ENCODE assay signal across 1 cellular context in the genomic region with DNA sequence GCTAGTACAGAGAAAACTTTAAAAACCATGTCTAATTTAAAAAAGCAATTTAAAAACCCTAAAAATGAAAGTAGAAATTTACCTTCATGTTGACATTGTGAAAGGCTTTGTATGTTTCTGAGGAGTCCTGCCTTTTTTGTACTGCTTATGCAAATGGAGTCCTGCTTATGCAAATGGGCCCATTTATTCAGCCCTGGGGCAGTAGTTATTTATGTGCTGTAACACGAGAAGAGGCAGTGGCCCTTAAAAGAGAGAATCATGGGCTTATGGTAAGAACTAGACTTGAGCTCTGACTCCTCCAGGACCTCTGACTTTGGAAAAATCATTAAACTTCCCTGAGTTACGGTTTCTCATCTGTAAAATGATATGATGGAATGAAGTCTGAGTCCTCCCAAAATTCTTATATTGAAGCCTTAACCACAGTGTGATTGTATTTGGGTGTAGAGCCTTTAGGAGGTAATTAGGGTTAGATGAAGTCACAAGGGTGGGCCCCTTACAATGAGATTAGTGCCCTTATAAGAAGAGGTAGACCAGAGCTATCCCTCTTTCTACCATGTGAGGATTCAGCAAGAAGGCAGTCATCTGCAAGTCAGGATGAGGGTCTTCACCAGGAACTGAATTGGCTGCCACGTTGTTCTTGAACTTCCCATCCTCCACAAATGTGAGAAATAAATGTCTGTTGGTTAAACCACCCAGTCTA.
TF ChIP-seq lines count a peak whose summit lies in the region.

No MANE protein-coding gene starts in this region.

TF ChIP-seq in GM23338, 12 proteins besides CTCF, POLR2A, EP300 and RAD21:
- TF ChIP-seq, protein P1, sequence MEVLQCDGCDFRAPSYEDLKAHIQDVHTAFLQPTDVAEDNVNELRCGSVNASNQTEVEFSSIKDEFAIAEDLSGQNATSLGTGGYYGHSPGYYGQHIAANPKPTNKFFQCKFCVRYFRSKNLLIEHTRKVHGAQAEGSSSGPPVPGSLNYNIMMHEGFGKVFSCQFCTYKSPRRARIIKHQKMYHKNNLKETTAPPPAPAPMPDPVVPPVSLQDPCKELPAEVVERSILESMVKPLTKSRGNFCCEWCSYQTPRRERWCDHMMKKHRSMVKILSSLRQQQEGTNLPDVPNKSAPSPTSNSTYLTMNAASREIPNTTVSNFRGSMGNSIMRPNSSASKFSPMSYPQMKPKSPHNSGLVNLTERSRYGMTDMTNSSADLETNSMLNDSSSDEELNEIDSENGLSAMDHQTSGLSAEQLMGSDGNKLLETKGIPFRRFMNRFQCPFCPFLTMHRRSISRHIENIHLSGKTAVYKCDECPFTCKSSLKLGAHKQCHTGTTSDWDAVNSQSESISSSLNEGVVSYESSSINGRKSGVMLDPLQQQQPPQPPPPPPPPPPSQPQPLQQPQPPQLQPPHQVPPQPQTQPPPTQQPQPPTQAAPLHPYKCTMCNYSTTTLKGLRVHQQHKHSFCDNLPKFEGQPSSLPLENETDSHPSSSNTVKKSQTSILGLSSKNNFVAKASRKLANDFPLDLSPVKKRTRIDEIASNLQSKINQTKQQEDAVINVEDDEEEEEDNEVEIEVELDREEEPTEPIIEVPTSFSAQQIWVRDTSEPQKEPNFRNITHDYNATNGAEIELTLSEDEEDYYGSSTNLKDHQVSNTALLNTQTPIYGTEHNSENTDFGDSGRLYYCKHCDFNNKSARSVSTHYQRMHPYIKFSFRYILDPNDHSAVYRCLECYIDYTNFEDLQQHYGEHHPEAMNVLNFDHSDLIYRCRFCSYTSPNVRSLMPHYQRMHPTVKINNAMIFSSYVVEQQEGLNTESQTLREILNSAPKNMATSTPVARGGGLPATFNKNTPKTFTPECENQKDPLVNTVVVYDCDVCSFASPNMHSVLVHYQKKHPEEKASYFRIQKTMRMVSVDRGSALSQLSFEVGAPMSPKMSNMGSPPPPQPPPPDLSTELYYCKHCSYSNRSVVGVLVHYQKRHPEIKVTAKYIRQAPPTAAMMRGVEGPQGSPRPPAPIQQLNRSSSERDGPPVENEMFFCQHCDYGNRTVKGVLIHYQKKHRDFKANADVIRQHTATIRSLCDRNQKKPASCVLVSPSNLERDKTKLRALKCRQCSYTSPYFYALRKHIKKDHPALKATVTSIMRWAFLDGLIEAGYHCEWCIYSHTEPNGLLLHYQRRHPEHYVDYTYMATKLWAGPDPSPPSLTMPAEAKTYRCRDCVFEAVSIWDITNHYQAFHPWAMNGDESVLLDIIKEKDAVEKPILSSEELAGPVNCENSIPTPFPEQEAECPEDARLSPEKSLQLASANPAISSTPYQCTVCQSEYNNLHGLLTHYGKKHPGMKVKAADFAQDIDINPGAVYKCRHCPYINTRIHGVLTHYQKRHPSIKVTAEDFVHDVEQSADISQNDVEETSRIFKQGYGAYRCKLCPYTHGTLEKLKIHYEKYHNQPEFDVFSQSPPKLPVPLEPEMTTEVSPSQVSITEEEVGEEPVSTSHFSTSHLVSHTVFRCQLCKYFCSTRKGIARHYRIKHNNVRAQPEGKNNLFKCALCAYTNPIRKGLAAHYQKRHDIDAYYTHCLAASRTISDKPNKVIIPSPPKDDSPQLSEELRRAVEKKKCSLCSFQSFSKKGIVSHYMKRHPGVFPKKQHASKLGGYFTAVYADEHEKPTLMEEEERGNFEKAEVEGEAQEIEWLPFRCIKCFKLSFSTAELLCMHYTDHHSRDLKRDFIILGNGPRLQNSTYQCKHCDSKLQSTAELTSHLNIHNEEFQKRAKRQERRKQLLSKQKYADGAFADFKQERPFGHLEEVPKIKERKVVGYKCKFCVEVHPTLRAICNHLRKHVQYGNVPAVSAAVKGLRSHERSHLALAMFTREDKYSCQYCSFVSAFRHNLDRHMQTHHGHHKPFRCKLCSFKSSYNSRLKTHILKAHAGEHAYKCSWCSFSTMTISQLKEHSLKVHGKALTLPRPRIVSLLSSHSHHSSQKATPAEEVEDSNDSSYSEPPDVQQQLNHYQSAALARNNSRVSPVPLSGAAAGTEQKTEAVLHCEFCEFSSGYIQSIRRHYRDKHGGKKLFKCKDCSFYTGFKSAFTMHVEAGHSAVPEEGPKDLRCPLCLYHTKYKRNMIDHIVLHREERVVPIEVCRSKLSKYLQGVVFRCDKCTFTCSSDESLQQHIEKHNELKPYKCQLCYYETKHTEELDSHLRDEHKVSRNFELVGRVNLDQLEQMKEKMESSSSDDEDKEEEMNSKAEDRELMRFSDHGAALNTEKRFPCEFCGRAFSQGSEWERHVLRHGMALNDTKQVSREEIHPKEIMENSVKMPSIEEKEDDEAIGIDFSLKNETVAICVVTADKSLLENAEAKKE (CRISPR knock-in tag; IDR thresholded peaks at IDR 0.05): no peak
- no peak for TF ChIP-seq EZH2phosphoT487 (IDR thresholded peaks at IDR 0.05; ENCODE audit: unreplicated experiment)
- no peak for TF ChIP-seq JUNB (IDR thresholded peaks at IDR 0.05; ENCODE audit: unreplicated experiment)
